ENCODE assay signal across 8 cellular contexts in the genomic region with DNA sequence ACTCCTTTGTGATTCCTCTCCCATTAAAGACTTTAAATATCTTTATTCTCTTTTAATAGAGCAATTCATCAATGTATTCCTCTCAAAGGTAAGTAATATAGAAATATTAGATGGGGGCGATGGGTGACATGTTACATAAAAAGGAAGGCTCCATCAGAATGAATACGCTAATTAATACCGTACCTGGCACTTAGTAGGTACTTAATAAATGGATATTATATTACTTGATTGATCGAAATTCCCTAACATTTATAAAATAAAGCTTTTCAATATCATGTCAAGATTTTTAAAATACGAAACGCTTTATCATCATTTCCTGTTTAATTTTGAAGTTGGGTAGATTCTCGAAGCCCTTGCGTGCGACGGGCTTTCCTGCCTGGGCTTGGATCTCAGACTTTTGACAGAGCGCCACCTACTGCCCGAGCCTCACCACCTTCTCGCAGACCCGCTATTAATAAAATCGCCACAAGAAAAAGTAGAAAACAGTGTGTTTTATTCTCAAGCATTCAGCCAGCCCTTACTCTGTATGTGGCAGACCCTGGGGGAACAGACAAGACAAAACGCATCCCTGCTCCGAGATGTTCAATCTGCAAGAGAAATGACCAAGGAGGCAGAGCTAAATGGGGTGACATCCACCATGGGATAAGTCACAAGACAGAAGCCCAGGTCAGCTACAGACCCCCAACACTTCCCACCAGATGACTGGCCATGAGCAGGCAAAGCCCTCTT.
A peak's percentile ranks its signal among the peaks of the same experiment; 100 is the strongest.
DNase-seq lines count a peak whose midpoint lies in the region; ATAC-seq, FAIRE-seq and TF ChIP-seq lines count a peak whose summit lies in the region.

No MANE protein-coding gene starts in this region.

- H2BK120ac ChIP-seq in H1 (replicated peaks; ENCODE audit: low read depth, low read length): no peak overlapping the region

- no peaks in the 10 kb centered on the region for H3K27me3 ChIP-seq in H1 (replicated peaks in 1 of 4; ENCODE audit: control insufficient read depth in 3 of 4, extremely low read depth in 1 of 4, insufficient read depth in 3 of 4, low read length in 3 of 4)

- no peaks in the 10 kb centered on the region for H3K9me3 ChIP-seq in H1 (ENCODE audit: insufficient read depth in 2 of 2, low read depth in 1 of 2, low read length in 1 of 2)
- H3K9me3 ChIP-seq in mucosa of descending colon: no peaks in the 10 kb centered on the region

- CTCF ChIA-PET in H1 (lab: Charles Lee; ENCODE audit: partially characterized antibody): interaction anchor here (0.7 to 10.7 kb wide), 62 partner anchors 9 to 554 kb away, joined by 3 to 150 read pairs (median 5); no protein-coding TSS in a partner anchor

- TF ChIP-seq EP300 in H1 (IDR thresholded peaks at IDR 0.05; ENCODE audit: borderline replicate concordance in 1 of 2, low read depth in 2 of 2, low read length in 2 of 2): no peak

- no peak overlapping the region for H2AK5ac ChIP-seq in H1 (ENCODE audit: low read depth, low read length)

- H2BK20ac ChIP-seq in H1 (ENCODE audit: low read length): peak overlapping the region; percentile 48; the same call in 1 of the 2 replicates

- H4K5ac ChIP-seq in H1 (ENCODE audit: insufficient read length, low read depth, low read length): no peak overlapping the region

- H3K4me1 ChIP-seq in H1 (replicated peaks in 1 of 4; ENCODE audit: control insufficient read depth in 3 of 4, insufficient read depth in 4 of 4, low read length in 3 of 4): peaks cover 0 to 3% (median 0%) of the 10 kb centered on the region in 4 experiments; a peak in 3 of 7 replicates
- no peaks in the 10 kb centered on the region for H3K4me1 ChIP-seq in mucosa of descending colon (ENCODE audit: low read depth)

- H4K20me1 ChIP-seq in H1 (replicated peaks in 1 of 2; ENCODE audit: control insufficient read depth in 1 of 2, insufficient read depth in 2 of 2, low read length in 2 of 2): no peaks in the 10 kb centered on the region

- H3K4me2 ChIP-seq in H1 (ENCODE audit: insufficient read depth in 1 of 2, low read depth in 2 of 2, low read length in 2 of 2): no peak overlapping the region

- intact Hi-C loops in mucosa of descending colon (cut with DNase I, micrococcal nuclease): loop anchor here in 1 of 2 donors (10.0 kb wide), 1 partner anchor 444 kb away; no protein-coding TSS in a partner anchor

- H3K9ac ChIP-seq in H1 (replicated peaks in 1 of 4; ENCODE audit: extremely low read depth in 1 of 4, low read depth in 3 of 4, low read length in 3 of 4): no peak overlapping the region

- no peak overlapping the region for H3K18ac ChIP-seq in H1 (ENCODE audit: extremely low read depth, low read length)

- TF ChIP-seq POLR2A in H1 (IDR thresholded peaks at IDR 0.05; ENCODE audit: control extremely low read depth in 1 of 2, low read depth in 2 of 2, low read length in 2 of 2): no peak

- H3K4ac ChIP-seq in H1 (replicated peaks; ENCODE audit: insufficient read length, low read depth, low read length): no peak overlapping the region

- POLR2A ChIA-PET in H1 (lab: Charles Lee; ENCODE audit: partially characterized antibody): no interaction called here

- peak overlapping the region; percentile 17 for H4K91ac ChIP-seq in H1 (replicated peaks; ENCODE audit: insufficient read length, low read length)

- ATAC-seq in mucosa of descending colon: peak; percentile 70
- ATAC-seq in GM18907 (IDR thresholded peaks at IDR 0.05; ENCODE audit: unreplicated experiment): no peak

- no peak overlapping the region for H3K14ac ChIP-seq in H1 (ENCODE audit: insufficient read length)

- H3K56ac ChIP-seq in H1 (replicated peaks; ENCODE audit: insufficient read length, low read depth, low read length): no peak overlapping the region

- no peak overlapping the region for H3K23ac ChIP-seq in H1 (ENCODE audit: insufficient read length)

- peak overlapping the region; percentile 75; the same call in 1 of the 2 replicates for H2BK12ac ChIP-seq in H1 (ENCODE audit: low read depth, low read length)

- no peak overlapping the region; the same call in 1 of the 2 replicates for H4K8ac ChIP-seq in H1 (ENCODE audit: extremely low read depth, insufficient read depth, low read length)

- no peak overlapping the region for H3K27ac ChIP-seq in H1 (ENCODE audit: low read depth, low read length)

- H2BK15ac ChIP-seq in H1 (ENCODE audit: low read length): 0 out of 2 replicates have a peak overlapping the region, but pooled peaks have one; percentile 84

- no peaks in the 10 kb centered on the region for H3K79me1 ChIP-seq in H1 (ENCODE audit: low read depth, low read length)

- H3K79me2 ChIP-seq in H1 (ENCODE audit: control insufficient read depth in 1 of 2, insufficient read depth in 2 of 2, low read length in 2 of 2): no peaks in the 10 kb centered on the region

- TF ChIP-seq CTCF in AG09319 (IDR thresholded peaks at IDR 0.05; ENCODE audit: low read depth, low read length) (peak; percentile 80), H1 (IDR thresholded peaks at IDR 0.05; ENCODE audit: control extremely low read depth in 1 of 3, insufficient read depth in 1 of 3, low read depth in 1 of 3, low read length in 3 of 3) (peak; percentile 63 to 82 (median 73)), mucosa of descending colon (IDR thresholded peaks at IDR 0.05) (peak; percentile 58)

- H2BK5ac ChIP-seq in H1 (ENCODE audit: low read depth, low read length): no peak overlapping the region

- H3K36me3 ChIP-seq in H1 (ENCODE audit: control insufficient read depth in 2 of 4, insufficient read depth in 4 of 4, low read length in 3 of 4) (no peaks in the 10 kb centered on the region), mucosa of descending colon (ENCODE audit: low read depth) (no peaks in the 10 kb centered on the region)

- H2AFZ ChIP-seq in H1 (ENCODE audit: low read length): peak overlapping the region; percentile 94

- FAIRE-seq in H1 (lab: Jason Lieb, UNC): peak; percentile 55

- peak; percentile 51 for DNase-seq in AG09319 (ENCODE audit: extremely low read depth, low read depth)
- peak; percentile 66 for DNase-seq in GM19240 (ENCODE audit: insufficient read length, low spot score)
- peak; percentile 54 for DNase-seq in NCI-H774 (lab: John Stamatoyannopoulos, UW)
- DNase-seq in activated CD8-positive, alpha-beta memory T cell treated with anti-CD3 and anti-CD28 coated beads for 1 hour (ENCODE audit: extremely low read depth in 1 of 2, low read depth in 1 of 2): peak; percentile 27 to 55
- DNase-seq in H1 (ENCODE audit: low read depth in 1 of 2, low spot score in 2 of 2): peak in 1 of 2 experiments; percentile 77
- peak in 2 of 3 donors; percentile 72 to 87 for DNase-seq in mucosa of descending colon
- DNase-seq in stimulated activated CD8-positive, alpha-beta memory T cell treated with anti-CD3 and anti-CD28 coated beads, Interleukin-4, amount 100 ng/mL, for 4 hours (ENCODE audit: low read depth in 2 of 2, low spot score in 1 of 2): peak; percentile 29 to 40

- 32% methylated on average over 17 of the region's 17 CpGs; no CpG with 5 or more reads in 1 of the 2 experiments for WGBS in H1 (ENCODE audit: extremely low coverage in 1 of 2, insufficient coverage in 1 of 2, insufficient read length in 1 of 2, insufficient replicate concordance in 2 of 2, low coverage in 1 of 2, low lambda C conversion rate in 2 of 2, missing lambda C conversion rate in 1 of 2), 2 experiments

- no peaks in the 10 kb centered on the region for H3K23me2 ChIP-seq in H1 (ENCODE audit: low read depth, low read length)

- H3K4me3 ChIP-seq in H1 (ENCODE audit: extremely low read depth in 1 of 4, insufficient read depth in 2 of 4, low read depth in 3 of 4, low read length in 4 of 4): no peak overlapping the region
- H3K4me3 ChIP-seq in mucosa of descending colon: no peak overlapping the region

- peak; percentile 72 to 79 for TF ChIP-seq RAD21 in H1 (IDR thresholded peaks at IDR 0.05 in 1 of 2, conservative IDR thresholded peaks at IDR 0.05 in 1 of 2; ENCODE audit: low read depth in 2 of 2, low read length in 2 of 2)

TF ChIP-seq in H1, 55 proteins besides CTCF, POLR2A, EP300 and RAD21:
- no peak for TF ChIP-seq RXRA (IDR thresholded peaks at IDR 0.05; ENCODE audit: insufficient read depth, low read depth, low read length)
- TF ChIP-seq EZH2 (IDR thresholded peaks at IDR 0.05; ENCODE audit: low read depth, low read length, severe bottlenecking): no peak
- TF ChIP-seq NANOG (IDR thresholded peaks at IDR 0.05; ENCODE audit: insufficient read depth, low read depth, low read length, poor library complexity, severe bottlenecking): no peak
- no peak for TF ChIP-seq PHF8 (conservative IDR thresholded peaks at IDR 0.05; ENCODE audit: low read depth, low read length)
- no peak for TF ChIP-seq TAF1 (IDR thresholded peaks at IDR 0.05; ENCODE audit: low read depth, low read length)
- TF ChIP-seq RNF2 (IDR thresholded peaks at IDR 0.05; ENCODE audit: borderline replicate concordance, low read depth, low read length, missing control alignments, poor library complexity, severe bottlenecking): no peak
- TF ChIP-seq BACH1 (IDR thresholded peaks at IDR 0.05; ENCODE audit: low read length): no peak
- TF ChIP-seq EGR1 (IDR thresholded peaks at IDR 0.05; ENCODE audit: borderline replicate concordance, low read depth, low read length): no peak
- TF ChIP-seq CREB1 (IDR thresholded peaks at IDR 0.05): no peak
- TF ChIP-seq POU5F1 (IDR thresholded peaks at IDR 0.05; ENCODE audit: low read depth, low read length): no peak
- TF ChIP-seq GTF2F1 (IDR thresholded peaks at IDR 0.05; ENCODE audit: borderline replicate concordance, low read depth, low read length): no peak
- TF ChIP-seq SP2 (IDR thresholded peaks at IDR 0.05; ENCODE audit: low read length): no peak
- TF ChIP-seq SIX5 (IDR thresholded peaks at IDR 0.05; ENCODE audit: low read depth, low read length): no peak
- no peak for TF ChIP-seq NRF1 (IDR thresholded peaks at IDR 0.05; ENCODE audit: low read depth, low read length)
- TF ChIP-seq, protein P1, sequence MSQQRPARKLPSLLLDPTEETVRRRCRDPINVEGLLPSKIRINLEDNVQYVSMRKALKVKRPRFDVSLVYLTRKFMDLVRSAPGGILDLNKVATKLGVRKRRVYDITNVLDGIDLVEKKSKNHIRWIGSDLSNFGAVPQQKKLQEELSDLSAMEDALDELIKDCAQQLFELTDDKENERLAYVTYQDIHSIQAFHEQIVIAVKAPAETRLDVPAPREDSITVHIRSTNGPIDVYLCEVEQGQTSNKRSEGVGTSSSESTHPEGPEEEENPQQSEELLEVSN (IDR thresholded peaks at IDR 0.05): no peak
- no peak for TF ChIP-seq SP4 (IDR thresholded peaks at IDR 0.05; ENCODE audit: low read length)
- no peak for TF ChIP-seq JUND (IDR thresholded peaks at IDR 0.05; ENCODE audit: low read length)
- no peak for TF ChIP-seq CHD2 (IDR thresholded peaks at IDR 0.05; ENCODE audit: low read length)
